8 cellular contexts compared by ENCODE assay signal in the genomic region with DNA sequence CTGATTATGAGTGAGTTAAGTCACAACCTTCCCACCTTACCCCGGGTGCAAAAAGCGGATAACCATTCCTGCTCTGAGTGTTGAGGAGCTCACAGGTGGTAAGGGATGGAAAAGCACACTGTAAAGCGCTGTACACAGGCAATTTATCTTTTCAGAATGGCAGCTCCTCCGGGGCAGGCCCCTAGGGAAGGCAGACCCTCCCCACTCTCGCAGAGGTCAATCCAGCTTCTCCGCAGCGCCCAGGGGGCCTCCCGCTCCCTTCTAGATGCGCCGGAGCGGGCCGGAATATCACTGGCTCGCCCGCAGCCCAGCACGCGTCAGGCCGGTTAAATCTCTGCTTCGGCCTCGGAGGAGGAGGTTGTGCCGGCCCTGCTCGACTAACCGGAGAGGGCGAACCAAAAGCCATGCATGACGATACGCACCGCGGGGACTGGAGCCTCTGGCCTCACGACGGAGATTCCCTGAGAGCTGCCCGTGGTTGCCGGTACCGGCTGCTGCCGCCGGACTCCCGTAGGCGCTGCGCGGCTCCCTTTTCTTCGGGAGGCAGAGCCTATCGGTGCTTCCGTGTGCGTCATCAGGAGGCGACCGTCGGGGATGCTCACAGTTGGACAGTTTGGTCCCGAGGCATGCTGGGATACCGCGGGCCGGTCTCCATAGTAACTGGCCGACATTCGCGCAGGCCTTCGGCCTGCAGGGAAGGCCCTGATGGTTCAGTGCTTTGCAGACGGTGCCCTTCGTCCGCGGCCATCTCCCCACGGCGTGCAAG. TPM values are rescaled to one million over a fixed set of nuclear protein-coding genes. Genes with fewer than 3 reads are reported as not detected.
DNase-seq lines count a peak whose midpoint lies in the region; ATAC-seq and TF ChIP-seq lines count a peak whose summit lies in the region.

A gene with protein sequence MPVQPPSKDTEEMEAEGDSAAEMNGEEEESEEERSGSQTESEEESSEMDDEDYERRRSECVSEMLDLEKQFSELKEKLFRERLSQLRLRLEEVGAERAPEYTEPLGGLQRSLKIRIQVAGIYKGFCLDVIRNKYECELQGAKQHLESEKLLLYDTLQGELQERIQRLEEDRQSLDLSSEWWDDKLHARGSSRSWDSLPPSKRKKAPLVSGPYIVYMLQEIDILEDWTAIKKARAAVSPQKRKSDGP (minus strand): TSS at position 555 of the 766 bp plus-strand sequence. CDS start 2,870 bp downstream, outside the sequence.

- under 1% methylated on average over 59 of the region's 59 CpGs for WGBS in liver

- no peak for TF ChIP-seq CTCF in C4-2B (conservative IDR thresholded peaks at IDR 0.05)
- TF ChIP-seq CTCF in liver (IDR thresholded peaks at IDR 0.05; ENCODE audit: low read depth, low read length, missing input control): no peak

- peaks cover 12 to 23% (median 16%) of the 10 kb centered on the region in 4 donors for H3K36me3 ChIP-seq in liver (ENCODE audit: control insufficient read depth in 4 of 4, insufficient read depth in 3 of 4, low read depth in 1 of 4, low read length in 3 of 4)

- peak; percentile 96 for DNase-seq in NCI-H82 (lab: John Stamatoyannopoulos, UW)
- peak; percentile 97 to 98 for DNase-seq in activated CD4-positive, alpha-beta T cell treated with anti-CD3 and anti-CD28 coated beads, Interleukin-2, amount 50 U/mL, for 48 hours
- peak; percentile 96 to 98 for DNase-seq in dermis microvascular lymphatic vessel endothelial cell (ENCODE audit: low read depth in 2 of 2)
- peak; percentile 97 for DNase-seq in stimulated activated CD4-positive, alpha-beta T cell treated with anti-CD3 and anti-CD28 coated beads, Interleukin-4, amount 100 ng/mL, for 1 hour

- H3K9me3 ChIP-seq in liver (ENCODE audit: control insufficient read depth in 4 of 4, low read length in 3 of 4): no peaks in the 10 kb centered on the region

- H3K9ac ChIP-seq in liver (ENCODE audit: low read depth in 1 of 2, low read length in 2 of 2): peak within 1 kb of the TSS; percentile 49 to 93

- H3K4me1 ChIP-seq in liver (ENCODE audit: control insufficient read depth in 4 of 4, insufficient read depth in 4 of 4, low read length in 3 of 4): peaks cover 11 to 54% (median 46%) of the 10 kb centered on the region in 4 donors

- peak within 1 kb of the TSS; percentile 77 for H3K27ac ChIP-seq in C4-2B
- H3K27ac ChIP-seq in liver (ENCODE audit: low read depth in 1 of 2, low read length in 2 of 2): peak within 1 kb of the TSS; percentile 21 to 66

- H3K27me3 ChIP-seq in liver (ENCODE audit: control insufficient read depth in 4 of 4, insufficient read depth in 4 of 4, low read length in 3 of 4): no peaks in the 10 kb centered on the region

- peak within 1 kb of the TSS; percentile 75 to 95 (median 85) for H3K4me3 ChIP-seq in liver (ENCODE audit: low read depth in 1 of 3, low read length in 3 of 3)

- peak in 1 of 2 donors; percentile 42 for TF ChIP-seq RAD21 in liver (IDR thresholded peaks at IDR 0.05)

- peak; percentile 63 for ATAC-seq in GM19395 (IDR thresholded peaks at IDR 0.05; ENCODE audit: unreplicated experiment)
- ATAC-seq in HG03571 (IDR thresholded peaks at IDR 0.05; ENCODE audit: unreplicated experiment): peak; percentile 62

TF ChIP-seq in liver, 16 proteins besides CTCF, POLR2A, EP300 and RAD21:
- TF ChIP-seq RXRA (IDR thresholded peaks at IDR 0.05): peak in 1 of 2 donors; percentile 42
- no peak for TF ChIP-seq FOXA1 (IDR thresholded peaks at IDR 0.05)
- TF ChIP-seq GABPA (IDR thresholded peaks at IDR 0.05 in 1 of 2, conservative IDR thresholded peaks at IDR 0.05 in 1 of 2): peak in 1 of 2 donors; percentile 82
- TF ChIP-seq EGR1 (IDR thresholded peaks at IDR 0.05; ENCODE audit: low read depth in 2 of 2): no peak
- no peak for TF ChIP-seq JUND (IDR thresholded peaks at IDR 0.05)
- no peak for TF ChIP-seq TAF1 (conservative IDR thresholded peaks at IDR 0.05)
- no peak for TF ChIP-seq HNF4G (IDR thresholded peaks at IDR 0.05)
- TF ChIP-seq, protein P1, sequence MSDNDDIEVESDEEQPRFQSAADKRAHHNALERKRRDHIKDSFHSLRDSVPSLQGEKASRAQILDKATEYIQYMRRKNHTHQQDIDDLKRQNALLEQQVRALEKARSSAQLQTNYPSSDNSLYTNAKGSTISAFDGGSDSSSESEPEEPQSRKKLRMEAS (IDR thresholded peaks at IDR 0.05): no peak
- TF ChIP-seq, protein P2, sequence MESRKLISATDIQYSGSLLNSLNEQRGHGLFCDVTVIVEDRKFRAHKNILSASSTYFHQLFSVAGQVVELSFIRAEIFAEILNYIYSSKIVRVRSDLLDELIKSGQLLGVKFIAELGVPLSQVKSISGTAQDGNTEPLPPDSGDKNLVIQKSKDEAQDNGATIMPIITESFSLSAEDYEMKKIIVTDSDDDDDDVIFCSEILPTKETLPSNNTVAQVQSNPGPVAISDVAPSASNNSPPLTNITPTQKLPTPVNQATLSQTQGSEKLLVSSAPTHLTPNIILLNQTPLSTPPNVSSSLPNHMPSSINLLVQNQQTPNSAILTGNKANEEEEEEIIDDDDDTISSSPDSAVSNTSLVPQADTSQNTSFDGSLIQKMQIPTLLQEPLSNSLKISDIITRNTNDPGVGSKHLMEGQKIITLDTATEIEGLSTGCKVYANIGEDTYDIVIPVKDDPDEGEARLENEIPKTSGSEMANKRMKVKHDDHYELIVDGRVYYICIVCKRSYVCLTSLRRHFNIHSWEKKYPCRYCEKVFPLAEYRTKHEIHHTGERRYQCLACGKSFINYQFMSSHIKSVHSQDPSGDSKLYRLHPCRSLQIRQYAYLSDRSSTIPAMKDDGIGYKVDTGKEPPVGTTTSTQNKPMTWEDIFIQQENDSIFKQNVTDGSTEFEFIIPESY (IDR thresholded peaks at IDR 0.05): no peak
- TF ChIP-seq, protein P3, sequence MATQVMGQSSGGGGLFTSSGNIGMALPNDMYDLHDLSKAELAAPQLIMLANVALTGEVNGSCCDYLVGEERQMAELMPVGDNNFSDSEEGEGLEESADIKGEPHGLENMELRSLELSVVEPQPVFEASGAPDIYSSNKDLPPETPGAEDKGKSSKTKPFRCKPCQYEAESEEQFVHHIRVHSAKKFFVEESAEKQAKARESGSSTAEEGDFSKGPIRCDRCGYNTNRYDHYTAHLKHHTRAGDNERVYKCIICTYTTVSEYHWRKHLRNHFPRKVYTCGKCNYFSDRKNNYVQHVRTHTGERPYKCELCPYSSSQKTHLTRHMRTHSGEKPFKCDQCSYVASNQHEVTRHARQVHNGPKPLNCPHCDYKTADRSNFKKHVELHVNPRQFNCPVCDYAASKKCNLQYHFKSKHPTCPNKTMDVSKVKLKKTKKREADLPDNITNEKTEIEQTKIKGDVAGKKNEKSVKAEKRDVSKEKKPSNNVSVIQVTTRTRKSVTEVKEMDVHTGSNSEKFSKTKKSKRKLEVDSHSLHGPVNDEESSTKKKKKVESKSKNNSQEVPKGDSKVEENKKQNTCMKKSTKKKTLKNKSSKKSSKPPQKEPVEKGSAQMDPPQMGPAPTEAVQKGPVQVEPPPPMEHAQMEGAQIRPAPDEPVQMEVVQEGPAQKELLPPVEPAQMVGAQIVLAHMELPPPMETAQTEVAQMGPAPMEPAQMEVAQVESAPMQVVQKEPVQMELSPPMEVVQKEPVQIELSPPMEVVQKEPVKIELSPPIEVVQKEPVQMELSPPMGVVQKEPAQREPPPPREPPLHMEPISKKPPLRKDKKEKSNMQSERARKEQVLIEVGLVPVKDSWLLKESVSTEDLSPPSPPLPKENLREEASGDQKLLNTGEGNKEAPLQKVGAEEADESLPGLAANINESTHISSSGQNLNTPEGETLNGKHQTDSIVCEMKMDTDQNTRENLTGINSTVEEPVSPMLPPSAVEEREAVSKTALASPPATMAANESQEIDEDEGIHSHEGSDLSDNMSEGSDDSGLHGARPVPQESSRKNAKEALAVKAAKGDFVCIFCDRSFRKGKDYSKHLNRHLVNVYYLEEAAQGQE (IDR thresholded peaks at IDR 0.05): peak; percentile 86
- TF ChIP-seq SP1 (IDR thresholded peaks at IDR 0.05): peak; percentile 50
- no peak for TF ChIP-seq HNF4A (conservative IDR thresholded peaks at IDR 0.05)
- TF ChIP-seq FOXA2 (IDR thresholded peaks at IDR 0.05): no peak
- TF ChIP-seq, protein P4, sequence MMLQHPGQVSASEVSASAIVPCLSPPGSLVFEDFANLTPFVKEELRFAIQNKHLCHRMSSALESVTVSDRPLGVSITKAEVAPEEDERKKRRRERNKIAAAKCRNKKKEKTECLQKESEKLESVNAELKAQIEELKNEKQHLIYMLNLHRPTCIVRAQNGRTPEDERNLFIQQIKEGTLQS (IDR thresholded peaks at IDR 0.05): no peak
- peak; percentile 97 for TF ChIP-seq YY1 (IDR thresholded peaks at IDR 0.05)
- TF ChIP-seq NR2F2 (IDR thresholded peaks at IDR 0.05): peak; percentile 12

RNA-seq across cellular contexts. Expression of the gene that starts here (rescaled TPM):
- total RNA-seq in dermis microvascular lymphatic vessel endothelial cell (53.1 and 53.7 TPM in 2 replicates), liver (10 to 100 TPM; 12.0 to 20.0 TPM)
- polyA plus RNA-seq in liver: 10 to 100 TPM; 20.6 to 24.0 TPM

Comparison
In these comparisons a context has a peak if more than half of its experiments do, and no peak if none do; other contexts are left out.
1. Peak in every context shown above with its lines: DNase-seq, ATAC-seq, H3K4me3 ChIP-seq and H3K27ac ChIP-seq.